In genomic region chr19:54448774-54449700, GRCh38 we compare ENCODE assay signal across 1 cellular context.
A peak's percentile ranks its signal among the peaks of the same experiment; 100 is the strongest.
TF ChIP-seq lines count a peak whose summit lies in the region.

Gene LENG8, plus strand, starts transcription at chr19:54449199. Its CDS starts 2,146 bp downstream, at chr19:54451345.

TF ChIP-seq in K562, 482 proteins besides CTCF, POLR2A, EP300 and RAD21 (continued from another document and continues in another):
- TF ChIP-seq BRF2 (IDR thresholded peaks at IDR 0.05; ENCODE audit: borderline replicate concordance, insufficient read depth, insufficient read length) (no peak), ZNF324 (CRISPR knock-in tag; IDR thresholded peaks at IDR 0.05) (0 out of 2 replicates have a peak, but pooled peaks have one; percentile 5), ZNF780A (CRISPR knock-in tag; IDR thresholded peaks at IDR 0.05) (no peak), NFRKB (IDR thresholded peaks at IDR 0.05; ENCODE audit: low read depth) (peak; percentile 90), NCOA1 (IDR thresholded peaks at IDR 0.05; ENCODE audit: low read depth) (no peak; the same call in 1 of the 2 replicates), MNT (conservative IDR thresholded peaks at IDR 0.05) (peak; percentile 81 to 83), ZNF224 (CRISPR knock-in tag; IDR thresholded peaks at IDR 0.05) (0 out of 2 replicates have a peak, but pooled peaks have one; percentile 64), ELF2 (CRISPR knock-in tag; IDR thresholded peaks at IDR 0.05) (peak; percentile 81; the same call in 1 of the 2 replicates), ZNF717 (CRISPR knock-in tag; IDR thresholded peaks at IDR 0.05) (no peak), TCF15 (CRISPR knock-in tag; IDR thresholded peaks at IDR 0.05) (no peak), MAFK (IDR thresholded peaks at IDR 0.05; ENCODE audit: low read length) (no peak), DACH1 (IDR thresholded peaks at IDR 0.05; ENCODE audit: partially characterized antibody) (no peak), IRF2 (CRISPR knock-in tag; IDR thresholded peaks at IDR 0.05) (no peak), CREM (IDR thresholded peaks at IDR 0.05; ENCODE audit: low read depth) (peak; percentile 97), RBM39 (optimal IDR thresholded peaks at IDR 0.05; ENCODE audit: low read depth, low read length) (no peak), LCOR (CRISPR knock-in tag; IDR thresholded peaks at IDR 0.05) (peak; percentile 81; the same call in 1 of the 2 replicates), L3MBTL2 (IDR thresholded peaks at IDR 0.05) (peak; percentile 99), ZNF76 (CRISPR knock-in tag; IDR thresholded peaks at IDR 0.05; ENCODE audit: borderline replicate concordance) (no peak), ZNF277 (CRISPR knock-in tag; IDR thresholded peaks at IDR 0.05; ENCODE audit: borderline replicate concordance) (no peak), KLF13 (tag; IDR thresholded peaks at IDR 0.05; ENCODE audit: borderline replicate concordance, low read depth) (peak; percentile 57; the same call in 1 of the 2 replicates), MEF2D (tag; conservative IDR thresholded peaks at IDR 0.05; ENCODE audit: low read depth) (no peak), SRSF9 (IDR thresholded peaks at IDR 0.05; ENCODE audit: borderline replicate concordance, low read depth, low read length) (no peak), IFI16 (CRISPR knock-in tag; IDR thresholded peaks at IDR 0.05) (no peak), U2AF1 (optimal IDR thresholded peaks at IDR 0.05; ENCODE audit: low read depth, low read length) (peak; percentile 77), POLR3G (IDR thresholded peaks at IDR 0.05; ENCODE audit: extremely low read depth, insufficient read length, insufficient replicate concordance) (no peak), RBBP5 (IDR thresholded peaks at IDR 0.05; ENCODE audit: borderline replicate concordance, insufficient read depth, low read length, poor library complexity, severe bottlenecking) (peak; percentile 89), BCLAF1 (IDR thresholded peaks at IDR 0.05; ENCODE audit: borderline replicate concordance in 1 of 2, control insufficient read depth in 1 of 2, low read depth in 2 of 2, low read length in 1 of 2) (0 out of 4 replicates have a peak, but pooled peaks of 1 of the 2 experiments have one; percentile 14), MCM2 (IDR thresholded peaks at IDR 0.05; ENCODE audit: low read depth) (no peak), NFE2L1 (tag; IDR thresholded peaks at IDR 0.05; ENCODE audit: borderline replicate concordance, low read depth) (no peak), PURB (CRISPR knock-in tag; IDR thresholded peaks at IDR 0.05; ENCODE audit: low read depth) (no peak), ZBTB8A (IDR thresholded peaks at IDR 0.05; ENCODE audit: partially characterized antibody) (no peak), HDAC8 (tag; IDR thresholded peaks at IDR 0.05) (0 out of 2 replicates have a peak, but pooled peaks have one; percentile 49), SAFB2 (IDR thresholded peaks at IDR 0.05; ENCODE audit: borderline replicate concordance, low read depth, low read length, severe bottlenecking) (no peak), SREBF2 (CRISPR knock-in tag; IDR thresholded peaks at IDR 0.05) (no peak), BACH1 (tag; IDR thresholded peaks at IDR 0.05) (no peak), MYNN (IDR thresholded peaks at IDR 0.05) (no peak), MYNN (CRISPR knock-in tag; IDR thresholded peaks at IDR 0.05) (no peak), MYC (IDR thresholded peaks at IDR 0.05; ENCODE audit: low read depth, low read length) (peak; percentile 83), MYC (CRISPR knock-in tag; IDR thresholded peaks at IDR 0.05; ENCODE audit: borderline replicate concordance, low read depth) (no peak), SNAPC5 (CRISPR knock-in tag; IDR thresholded peaks at IDR 0.05) (no peak), TAF1 (IDR thresholded peaks at IDR 0.05; ENCODE audit: control insufficient read depth, extremely low read depth, insufficient read depth, low read length, severe bottlenecking) (peak; percentile 66), PYGO2 (tag; IDR thresholded peaks at IDR 0.05) (no peak), GTF3C2 (IDR thresholded peaks at IDR 0.05; ENCODE audit: borderline replicate concordance, extremely low read depth, insufficient read length) (no peak), JUND (IDR thresholded peaks at IDR 0.05; ENCODE audit: borderline replicate concordance, low read depth, low read length) (peak; percentile 78), JUND (tag; IDR thresholded peaks at IDR 0.05; ENCODE audit: borderline replicate concordance, low read depth, low read length) (peak; percentile 53; the same call in 1 of the 3 replicates), ZSCAN32 (CRISPR knock-in tag; IDR thresholded peaks at IDR 0.05) (no peak), PHF21A (IDR thresholded peaks at IDR 0.05; ENCODE audit: borderline replicate concordance, low read depth) (no peak), ZNF133 (CRISPR knock-in tag; IDR thresholded peaks at IDR 0.05) (0 out of 2 replicates have a peak, but pooled peaks have one; percentile 4), ZBTB9 (CRISPR knock-in tag; IDR thresholded peaks at IDR 0.05) (peak; percentile 89; the same call in 1 of the 2 replicates), ETS2 (tag; IDR thresholded peaks at IDR 0.05; ENCODE audit: borderline replicate concordance, poor library complexity, severe bottlenecking) (no peak), SOX6 (IDR thresholded peaks at IDR 0.05) (peak; percentile 19; the same call in 1 of the 2 replicates), ESRRA (IDR thresholded peaks at IDR 0.05; ENCODE audit: borderline replicate concordance, low read depth) (peak; percentile 80), KLF6 (CRISPR knock-in tag; IDR thresholded peaks at IDR 0.05; ENCODE audit: borderline replicate concordance) (peak; percentile 84; the same call in 1 of the 2 replicates), MCM7 (IDR thresholded peaks at IDR 0.05) (no peak), HES1 (IDR thresholded peaks at IDR 0.05; ENCODE audit: low read depth) (no peak), ZEB2 (IDR thresholded peaks at IDR 0.05) (no peak), MED1 (CRISPR knock-in tag; IDR thresholded peaks at IDR 0.05; ENCODE audit: borderline replicate concordance) (no peak), ZNF280B (CRISPR knock-in tag; IDR thresholded peaks at IDR 0.05) (no peak), SLC30A9 (CRISPR knock-in tag; IDR thresholded peaks at IDR 0.05) (no peak), SPI1 (IDR thresholded peaks at IDR 0.05; ENCODE audit: borderline replicate concordance, low read depth, low read length) (0 out of 2 replicates have a peak, but pooled peaks have one; percentile 35), ZNF77 (CRISPR knock-in tag; IDR thresholded peaks at IDR 0.05) (no peak)
